Comparison of ENCODE assay signal across 1 cellular context in the genomic region with DNA sequence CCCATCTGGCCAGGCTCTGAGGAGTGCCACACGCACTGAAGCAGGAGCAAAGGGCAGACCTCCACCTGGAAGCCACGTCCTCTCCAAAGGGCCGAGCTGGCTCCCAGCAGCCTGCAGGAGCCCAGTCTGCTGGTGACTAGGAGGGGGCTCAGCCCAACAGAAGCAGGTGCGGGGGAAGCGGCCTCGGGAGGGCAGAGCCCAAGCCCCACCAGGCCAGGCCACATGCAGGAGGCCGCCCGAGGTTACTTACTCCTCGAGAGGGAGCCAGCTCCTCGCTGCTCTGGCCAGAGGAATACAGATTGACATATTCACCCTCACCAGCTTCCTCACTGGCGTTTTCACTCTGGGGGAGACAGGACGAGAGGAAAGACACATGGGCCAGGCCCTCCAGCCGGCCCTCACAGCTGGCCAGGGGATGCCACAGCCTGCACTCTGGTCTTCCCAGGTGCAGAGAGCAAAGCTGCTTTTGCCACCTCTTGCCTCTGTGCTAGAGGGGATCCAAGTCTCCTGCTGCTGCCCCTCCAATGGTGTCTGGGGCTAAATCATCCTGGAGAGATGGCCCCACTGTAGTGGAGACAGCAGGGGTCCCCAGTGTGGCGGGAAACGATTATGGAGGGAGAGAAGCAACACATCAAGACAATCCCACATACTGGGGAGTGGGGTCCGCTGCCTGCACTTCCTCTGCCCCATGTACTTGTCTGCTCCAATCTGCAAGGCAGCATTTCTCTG.
TF ChIP-seq lines count a peak whose summit lies in the region.

No MANE protein-coding gene starts in this region.

TF ChIP-seq in WTC11, 78 proteins besides CTCF, POLR2A, EP300 and RAD21:
- TF ChIP-seq TCF7 (CRISPR knock-in tag; IDR thresholded peaks at IDR 0.05; ENCODE audit: low read depth) (no peak), CBFB (CRISPR knock-in tag; IDR thresholded peaks at IDR 0.05; ENCODE audit: low read depth) (no peak), CREB1 (CRISPR knock-in tag; IDR thresholded peaks at IDR 0.05) (no peak), EMX1 (CRISPR knock-in tag; IDR thresholded peaks at IDR 0.05) (no peak), MXD4 (CRISPR knock-in tag; IDR thresholded peaks at IDR 0.05; ENCODE audit: borderline replicate concordance) (no peak), FOXK1 (CRISPR knock-in tag; IDR thresholded peaks at IDR 0.05) (no peak), JUN (CRISPR knock-in tag; IDR thresholded peaks at IDR 0.05) (no peak), GRHL2 (CRISPR knock-in tag; IDR thresholded peaks at IDR 0.05; ENCODE audit: insufficient replicate concordance, severe bottlenecking) (no peak), OVOL2 (CRISPR knock-in tag; IDR thresholded peaks at IDR 0.05; ENCODE audit: borderline replicate concordance) (no peak)
- TF ChIP-seq, protein P1, sequence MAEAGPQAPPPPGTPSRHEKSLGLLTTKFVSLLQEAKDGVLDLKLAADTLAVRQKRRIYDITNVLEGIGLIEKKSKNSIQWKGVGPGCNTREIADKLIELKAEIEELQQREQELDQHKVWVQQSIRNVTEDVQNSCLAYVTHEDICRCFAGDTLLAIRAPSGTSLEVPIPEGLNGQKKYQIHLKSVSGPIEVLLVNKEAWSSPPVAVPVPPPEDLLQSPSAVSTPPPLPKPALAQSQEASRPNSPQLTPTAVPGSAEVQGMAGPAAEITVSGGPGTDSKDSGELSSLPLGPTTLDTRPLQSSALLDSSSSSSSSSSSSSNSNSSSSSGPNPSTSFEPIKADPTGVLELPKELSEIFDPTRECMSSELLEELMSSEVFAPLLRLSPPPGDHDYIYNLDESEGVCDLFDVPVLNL (CRISPR knock-in tag; IDR thresholded peaks at IDR 0.05; ENCODE audit: borderline replicate concordance, low read depth): no peak
- TF ChIP-seq, protein P2, sequence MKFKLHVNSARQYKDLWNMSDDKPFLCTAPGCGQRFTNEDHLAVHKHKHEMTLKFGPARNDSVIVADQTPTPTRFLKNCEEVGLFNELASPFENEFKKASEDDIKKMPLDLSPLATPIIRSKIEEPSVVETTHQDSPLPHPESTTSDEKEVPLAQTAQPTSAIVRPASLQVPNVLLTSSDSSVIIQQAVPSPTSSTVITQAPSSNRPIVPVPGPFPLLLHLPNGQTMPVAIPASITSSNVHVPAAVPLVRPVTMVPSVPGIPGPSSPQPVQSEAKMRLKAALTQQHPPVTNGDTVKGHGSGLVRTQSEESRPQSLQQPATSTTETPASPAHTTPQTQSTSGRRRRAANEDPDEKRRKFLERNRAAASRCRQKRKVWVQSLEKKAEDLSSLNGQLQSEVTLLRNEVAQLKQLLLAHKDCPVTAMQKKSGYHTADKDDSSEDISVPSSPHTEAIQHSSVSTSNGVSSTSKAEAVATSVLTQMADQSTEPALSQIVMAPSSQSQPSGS (CRISPR knock-in tag; IDR thresholded peaks at IDR 0.05; ENCODE audit: borderline replicate concordance, low read depth): no peak
- TF ChIP-seq, protein P3, sequence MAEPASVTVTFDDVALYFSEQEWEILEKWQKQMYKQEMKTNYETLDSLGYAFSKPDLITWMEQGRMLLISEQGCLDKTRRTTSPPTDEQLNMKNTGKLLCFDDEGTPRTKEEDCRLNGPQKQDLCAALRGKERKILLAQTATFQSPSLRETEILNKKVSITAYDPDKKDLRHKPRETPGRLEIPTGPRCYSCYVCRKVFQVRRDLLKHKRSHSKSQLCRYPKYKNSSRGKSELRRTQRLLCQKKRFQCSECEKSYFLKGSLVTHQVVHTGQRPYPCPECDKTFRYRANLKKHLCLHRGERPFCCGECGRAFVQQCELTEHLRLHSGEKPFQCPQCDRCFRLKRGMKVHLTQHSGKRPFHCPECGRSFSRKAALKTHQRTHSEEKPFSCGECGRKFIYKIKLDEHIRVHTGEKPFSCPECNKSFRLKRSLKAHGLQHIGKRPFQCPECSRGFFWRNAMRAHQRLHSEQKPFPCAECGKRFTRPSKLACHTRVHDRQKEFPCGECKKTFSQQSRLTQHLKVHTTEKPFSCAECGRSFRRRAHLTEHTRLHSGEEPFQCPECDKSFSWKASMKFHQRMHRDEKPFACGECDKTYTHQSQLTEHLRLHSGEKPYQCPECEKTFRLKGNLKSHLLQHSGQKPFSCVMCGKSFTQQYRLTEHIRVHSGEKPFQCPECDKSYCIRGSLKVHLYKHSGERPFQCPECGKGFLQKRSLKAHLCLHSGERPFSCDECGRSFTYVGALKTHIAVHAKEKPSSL (CRISPR knock-in tag; conservative IDR thresholded peaks at IDR 0.05): no peak
- TF ChIP-seq, protein P4, sequence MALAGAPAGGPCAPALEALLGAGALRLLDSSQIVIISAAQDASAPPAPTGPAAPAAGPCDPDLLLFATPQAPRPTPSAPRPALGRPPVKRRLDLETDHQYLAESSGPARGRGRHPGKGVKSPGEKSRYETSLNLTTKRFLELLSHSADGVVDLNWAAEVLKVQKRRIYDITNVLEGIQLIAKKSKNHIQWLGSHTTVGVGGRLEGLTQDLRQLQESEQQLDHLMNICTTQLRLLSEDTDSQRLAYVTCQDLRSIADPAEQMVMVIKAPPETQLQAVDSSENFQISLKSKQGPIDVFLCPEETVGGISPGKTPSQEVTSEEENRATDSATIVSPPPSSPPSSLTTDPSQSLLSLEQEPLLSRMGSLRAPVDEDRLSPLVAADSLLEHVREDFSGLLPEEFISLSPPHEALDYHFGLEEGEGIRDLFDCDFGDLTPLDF (CRISPR knock-in tag; IDR thresholded peaks at IDR 0.05): no peak
- TF ChIP-seq, protein P5, sequence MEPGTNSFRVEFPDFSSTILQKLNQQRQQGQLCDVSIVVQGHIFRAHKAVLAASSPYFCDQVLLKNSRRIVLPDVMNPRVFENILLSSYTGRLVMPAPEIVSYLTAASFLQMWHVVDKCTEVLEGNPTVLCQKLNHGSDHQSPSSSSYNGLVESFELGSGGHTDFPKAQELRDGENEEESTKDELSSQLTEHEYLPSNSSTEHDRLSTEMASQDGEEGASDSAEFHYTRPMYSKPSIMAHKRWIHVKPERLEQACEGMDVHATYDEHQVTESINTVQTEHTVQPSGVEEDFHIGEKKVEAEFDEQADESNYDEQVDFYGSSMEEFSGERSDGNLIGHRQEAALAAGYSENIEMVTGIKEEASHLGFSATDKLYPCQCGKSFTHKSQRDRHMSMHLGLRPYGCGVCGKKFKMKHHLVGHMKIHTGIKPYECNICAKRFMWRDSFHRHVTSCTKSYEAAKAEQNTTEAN (CRISPR knock-in tag; IDR thresholded peaks at IDR 0.05): no peak
